ENCODE assay signal across 8 cellular contexts in the genomic region with DNA sequence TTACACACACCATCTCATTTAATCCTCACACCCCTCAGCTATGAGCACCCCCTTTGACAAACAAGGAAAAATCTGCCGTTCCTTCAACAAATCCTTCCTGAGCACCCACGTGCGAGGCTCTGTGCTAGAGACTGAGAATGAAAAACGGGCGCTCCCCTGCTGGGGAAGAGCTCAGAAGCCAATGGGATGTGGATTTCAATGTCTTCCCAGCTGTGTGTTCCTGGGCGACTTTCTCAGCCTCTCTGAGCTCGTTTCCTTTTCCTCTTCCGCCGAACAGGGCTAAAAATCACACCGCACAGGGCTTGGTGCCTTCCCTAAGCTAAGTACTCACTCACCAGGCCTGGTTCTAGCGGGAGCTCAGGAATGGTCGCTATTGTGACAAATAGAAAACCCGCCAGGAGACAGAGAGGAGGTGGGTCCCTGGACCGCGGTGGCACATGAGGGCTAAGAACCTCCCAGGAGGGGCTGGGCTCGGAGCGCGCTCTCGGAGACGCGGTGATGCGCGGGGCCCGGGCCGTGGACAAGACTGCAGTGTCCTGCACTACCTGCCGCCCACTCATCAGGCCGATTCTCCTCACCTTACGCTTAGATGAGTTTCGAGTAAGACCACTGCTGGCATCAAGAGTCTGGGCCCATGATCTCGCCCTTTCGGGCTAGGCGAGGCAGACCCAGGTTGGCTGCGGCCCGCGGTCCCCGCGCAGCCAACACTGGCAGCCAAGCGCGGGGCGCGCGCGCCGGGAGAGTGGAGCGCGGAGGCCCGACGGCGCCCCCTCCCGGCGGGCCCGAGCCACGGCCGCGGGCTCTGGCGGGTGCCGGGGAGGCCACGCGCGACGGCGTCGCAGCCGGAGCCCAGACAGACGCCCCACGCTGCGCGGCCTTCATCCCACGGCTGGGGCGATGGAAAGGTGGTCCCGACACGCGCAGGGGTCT. TPM values are rescaled to one million over a fixed set of nuclear protein-coding genes. Genes with fewer than 3 reads are reported as not detected.
DNase-seq lines count a peak whose midpoint lies in the region; ATAC-seq and TF ChIP-seq lines count a peak whose summit lies in the region.

No MANE protein-coding gene starts in this region.

- H2AFZ ChIP-seq in neural cell (ENCODE audit: low read depth, low read length): no peak overlapping the region

- no peaks in the 10 kb centered on the region for H3K36me3 ChIP-seq in neural cell (ENCODE audit: insufficient read depth, low read length)

- H3K9me3 ChIP-seq in neural cell (ENCODE audit: low read length): no peaks in the 10 kb centered on the region

- TF ChIP-seq EP300 in neural cell (conservative IDR thresholded peaks at IDR 0.05; ENCODE audit: poor library complexity, severe bottlenecking): no peak

- H3K27ac ChIP-seq in neural cell (ENCODE audit: low read length): no peak overlapping the region

- peak; percentile 34 for ATAC-seq in GM18505 (IDR thresholded peaks at IDR 0.05; ENCODE audit: unreplicated experiment)

- peak; percentile 52 for TF ChIP-seq RAD21 in neural cell (conservative IDR thresholded peaks at IDR 0.05)

- H3K4me3 ChIP-seq in fibroblast of the aortic adventitia (ENCODE audit: low read depth, low read length) (peak overlapping the region; percentile 62), neural cell (ENCODE audit: low read length) (peak overlapping the region; percentile 57)

- H3K4me2 ChIP-seq in neural cell (ENCODE audit: low read length): no peak overlapping the region

- TF ChIP-seq CTCF in fibroblast of the aortic adventitia (IDR thresholded peaks at IDR 0.05; ENCODE audit: insufficient read depth, low read length) (no peak), neural cell (IDR thresholded peaks at IDR 0.05; ENCODE audit: poor library complexity, severe bottlenecking) (peak; percentile 74)

- peak overlapping the region; percentile 46 for H3K9ac ChIP-seq in neural cell (ENCODE audit: low read length)

- H3K27me3 ChIP-seq in neural cell (ENCODE audit: insufficient read depth, low read depth, low read length): peaks cover 41% of the 10 kb centered on the region

- H3K9me2 ChIP-seq in neural cell (ENCODE audit: insufficient read depth, low read length): no peaks in the 10 kb centered on the region

- H3K79me2 ChIP-seq in neural cell (replicated peaks; ENCODE audit: insufficient read depth, low read length): no peaks in the 10 kb centered on the region

- no peak for TF ChIP-seq POLR2A in GM18505 (IDR thresholded peaks at IDR 0.05; ENCODE audit: borderline replicate concordance, extremely low read depth, insufficient read depth, insufficient read length)

- H4K20me1 ChIP-seq in neural cell (ENCODE audit: insufficient read depth): no peaks in the 10 kb centered on the region

- peak; percentile 44 for DNase-seq in NCI-H774 (lab: John Stamatoyannopoulos, UW)
- DNase-seq in activated T-helper 1 cell treated with anti-CD3 and anti-CD28 coated beads, Interleukin-2, amount 50 U/mL, for 16 hours (ENCODE audit: low read depth in 1 of 2, low spot score in 1 of 2): peak; percentile 28 to 67
- DNase-seq in fibroblast of the aortic adventitia (ENCODE audit: low read depth): peak; percentile 28
- DNase-seq in superior temporal gyrus (ENCODE audit: extremely low spot score): peak; percentile 81
- no peak for DNase-seq in SW480 (ENCODE audit: low spot score)
- no peak for DNase-seq in AML-193 (lab: John Stamatoyannopoulos, UW)

- no peaks in the 10 kb centered on the region for H3F3A ChIP-seq in neural cell (ENCODE audit: insufficient read depth, low read length, poor library complexity, severe bottlenecking)

TF ChIP-seq in neural cell, 6 proteins besides CTCF, POLR2A, EP300 and RAD21:
- no peak for TF ChIP-seq POLR2AphosphoS5 (IDR thresholded peaks at IDR 0.05)
- TF ChIP-seq SMC3 (conservative IDR thresholded peaks at IDR 0.05; ENCODE audit: poor library complexity): peak; percentile 58
- no peak for TF ChIP-seq EZH2 (IDR thresholded peaks at IDR 0.05; ENCODE audit: borderline replicate concordance, insufficient read depth, low read length, poor library complexity, severe bottlenecking)

RNA-seq across cellular contexts. Expression of gene ZDHHC22, which starts 17.0 kb away (rescaled TPM):
- total RNA-seq in fibroblast of the aortic adventitia (ENCODE audit: low replicate concordance): not detected in 2 replicates
- 4.3 and 5.1 TPM in 2 replicates for polyA plus RNA-seq in neural cell
- 4.5 and 6.8 TPM in 2 replicates for polyA minus RNA-seq in neural cell

RNA-seq across cellular contexts. Expression of gene CIPC, which starts 26.6 kb away (rescaled TPM):
- total RNA-seq in fibroblast of the aortic adventitia (ENCODE audit: low replicate concordance): 5.2 and 13.9 TPM in 2 replicates
- polyA plus RNA-seq in neural cell: 36.4 and 36.7 TPM in 2 replicates
- polyA minus RNA-seq in neural cell: 53.6 and 56.4 TPM in 2 replicates

RNA-seq across cellular contexts. Expression of gene TMEM63C, which starts 57.0 kb away (rescaled TPM):
- 1.9 TPM in 1 of 2 replicates, not detected in the other for total RNA-seq in fibroblast of the aortic adventitia (ENCODE audit: low replicate concordance)
- polyA plus RNA-seq in neural cell: 11.1 and 14.6 TPM in 2 replicates
- 18.8 and 21.2 TPM in 2 replicates for polyA minus RNA-seq in neural cell

Comparison
In these comparisons a context has a peak if more than half of its experiments do, and no peak if none do; other contexts are left out.
1. DNase-seq: peak in NCI-H774 (single experiment), activated T-helper 1 cell treated with anti-CD3 and anti-CD28 coated beads, Interleukin-2, amount 50 U/mL, for 16 hours (2 of 2), fibroblast of the aortic adventitia (single experiment) and superior temporal gyrus (single experiment); none in SW480 (single experiment) and AML-193 (0 of 2).